16 cellular contexts compared by ENCODE assay signal in genomic region chr11:19018901-19019300, GRCh38. TPM values are rescaled to one million over a fixed set of nuclear protein-coding genes. Genes with fewer than 3 reads are reported as not detected.
DNase-seq lines count a peak whose midpoint lies in the region; ATAC-seq and TF ChIP-seq lines count a peak whose summit lies in the region.
"Had no signal": no experiment of that assay in that cellular context is flagged by ENCODE, and none has a peak within 500 bp of the region (broad histone marks: within the 10 kb centered on the region; RNA-seq: fewer than 3 reads in every experiment).

No MANE protein-coding gene starts in this region.

- TF ChIP-seq CTCF in Calu3 (IDR thresholded peaks at IDR 0.05; ENCODE audit: unreplicated experiment): no peak

- CTCF ChIA-PET in Calu3 (lab: Charles Lee): no interaction called here

- no peak overlapping the region for H3K27ac Mint-ChIP-seq in Calu3 (ENCODE audit: unreplicated experiment)
- H3K27ac Mint-ChIP-seq: activated B cell treated with CpG ODN at 0.5 μM for 24 hours; T-helper 1 cell treated with Interleukin-12 subunit alpha and Interleukin-12 subunit beta and Interleukin-4 antibody, amounts not matched to agents 30 μg/mL and 1 μg/mL, for 36 hours had no signal

- in situ Hi-C loops in T47D (cut with HindIII; ENCODE audit: low pct_unique_long_range_greater_than_20kb, low sequenced_read_pairs): no loop called here

- peaks cover 71% of the 10 kb centered on the region for H3K27me3 Mint-ChIP-seq in Calu3 (ENCODE audit: unreplicated experiment)

- no peaks in the 10 kb centered on the region for H3K36me3 Mint-ChIP-seq in Calu3 (ENCODE audit: insufficient read depth, unreplicated experiment)

- peak; percentile 30 for DNase-seq in Calu3
- peak; percentile 11 for DNase-seq in M059J (ENCODE audit: low read depth)
- DNase-seq in T47D (ENCODE audit: low read depth in 1 of 2, low spot score in 1 of 2): peak; percentile 7 to 48
- DNase-seq in left lobe of liver (ENCODE audit: low spot score): no peak
- no peak for DNase-seq in head of caudate nucleus
- no peak for DNase-seq in activated CD4-positive, CD25-positive, alpha-beta regulatory T cell treated with anti-CD3 and anti-CD28 coated beads, Interleukin-2, amount 50 U/mL, for 72 hours
- DNase-seq in NCI-H1436 treated with DMSO at 0.1 percent for 48 hours (lab: John Stamatoyannopoulos, UW): no peak
- no peak for DNase-seq in NK-92 (lab: John Stamatoyannopoulos, UW; ENCODE audit: unreplicated experiment)
- DNase-seq: activated B cell treated with CpG ODN at 0.5 μM for 24 hours; activated effector memory CD4-positive, alpha-beta T cell treated with Interleukin-2 at 50 U/mL for 16 hours; foreskin fibroblast; mesenchymal stem cell; NCI-H2029 treated with DMSO at 0.1 percent for 48 hours; NCI-H69 had no signal

- intact Hi-C loops in Calu3 (cut with micrococcal nuclease; ENCODE audit: unreplicated experiment): no loop called here
- intact Hi-C loops in head of caudate nucleus (cut with DNase I): no loop called here

- no TSS peak for BruUV-seq in Calu3 (replicated peaks; lab: Mats Ljungman, UMichigan)

- peak; percentile 48 for ATAC-seq in left lobe of liver
- ATAC-seq: Right ventricle myocardium inferior had no signal

- H3K4me3 Mint-ChIP-seq in Calu3 (ENCODE audit: low read depth, unreplicated experiment): no peak overlapping the region
- H3K4me3 Mint-ChIP-seq: activated B cell treated with CpG ODN at 0.5 μM for 24 hours; T-helper 1 cell treated with Interleukin-12 subunit alpha and Interleukin-12 subunit beta and Interleukin-4 antibody, amounts not matched to agents 30 μg/mL and 1 μg/mL, for 36 hours had no signal

- peaks cover 3% of the 10 kb centered on the region for H3K4me1 Mint-ChIP-seq in Calu3 (ENCODE audit: low read depth, unreplicated experiment)
- H3K4me1 Mint-ChIP-seq: activated B cell treated with CpG ODN at 0.5 μM for 24 hours had no signal

- H3K9me3 Mint-ChIP-seq in Calu3 (ENCODE audit: low read depth, unreplicated experiment): no peaks in the 10 kb centered on the region
- H3K9me3 Mint-ChIP-seq: activated B cell treated with CpG ODN at 0.5 μM for 24 hours; T-helper 1 cell treated with Interleukin-12 subunit alpha and Interleukin-12 subunit beta and Interleukin-4 antibody, amounts not matched to agents 30 μg/mL and 1 μg/mL, for 36 hours had no signal

RNA-seq across cellular contexts. Expression of gene MRGPRX2, which starts 41.6 kb away (rescaled TPM):
- not detected in 2 replicates for total RNA-seq in Calu3 (2022)
- not detected in 2 replicates for total RNA-seq in M059J (2014; rRNA removed; shearing (Covaris generic))
- not detected for total RNA-seq in left lobe of liver
- total RNA-seq: activated B cell treated with CpG ODN at 0.5 μM for 24 hours, Right ventricle myocardium inferior had no signal

Comparison
In these comparisons a context has a peak if more than half of its experiments do, and no peak if none do; other contexts are left out.
1. DNase-seq: peak in Calu3 (single experiment), M059J (single experiment) and T47D (2 of 2); none in left lobe of liver (single experiment), head of caudate nucleus (0 of 42), activated CD4-positive, CD25-positive, alpha-beta regulatory T cell treated with anti-CD3 and anti-CD28 coated beads, Interleukin-2, amount 50 U/mL, for 72 hours (single experiment), NCI-H1436 treated with DMSO at 0.1 percent for 48 hours (single experiment) and NK-92 (single experiment).